In the genomic region with DNA sequence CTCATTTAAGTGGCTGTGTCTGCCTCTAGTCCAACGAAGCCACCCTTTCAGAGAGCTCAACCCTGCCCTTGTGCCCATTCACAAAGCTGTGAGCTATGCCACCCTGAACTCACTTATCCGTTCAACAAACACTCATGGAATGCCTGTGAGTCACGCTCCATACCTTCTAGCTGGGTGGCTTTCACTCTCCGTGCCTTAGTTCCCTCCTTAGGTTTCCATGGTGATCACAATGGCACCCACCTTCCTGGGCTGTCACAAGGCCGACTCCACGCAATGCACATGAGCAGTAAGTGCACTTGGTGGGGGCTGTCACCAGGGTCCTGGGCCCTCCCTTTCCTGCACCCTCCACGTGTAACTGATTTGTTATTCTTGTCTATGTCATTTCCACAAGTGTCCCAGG, we compare ENCODE assay signal across 22 cellular contexts. TPM values are rescaled to one million over a fixed set of nuclear protein-coding genes. Genes with fewer than 3 reads are reported as not detected.
DNase-seq lines count a peak whose midpoint lies in the region; ATAC-seq and TF ChIP-seq lines count a peak whose summit lies in the region.
"Had no signal": no experiment of that assay in that cellular context is flagged by ENCODE, and none has a peak within 500 bp of the region (broad histone marks: within the 10 kb centered on the region; RNA-seq: fewer than 3 reads in every experiment).

No MANE protein-coding gene starts in this region.

- no peak overlapping the region for H3K27ac ChIP-seq in IMR-90 (ENCODE audit: insufficient read depth, low read length)
- no peak overlapping the region for H3K27ac ChIP-seq in coronary artery
- H3K27ac ChIP-seq: transverse colon had no signal

- H2AK5ac ChIP-seq in IMR-90 (ENCODE audit: low read depth, low read length) = no peak overlapping the region

- BruUV-seq in Calu3 (replicated peaks; lab: Mats Ljungman, UMichigan) (no TSS peak), IMR-90 (replicated peaks; lab: Mats Ljungman, UMichigan) (no TSS peak)

- DNase-seq in Calu3 = peak; percentile 36
- no peak for DNase-seq in IMR-90
- peak; percentile 41 for DNase-seq in coronary artery (ENCODE audit: low spot score)
- DNase-seq in putamen (ENCODE audit: low spot score) = peak; percentile 62
- no peak for DNase-seq in T-helper 2 cell treated with Interferon-gamma antibody and Interleukin-4, amounts not matched to agents 5 μg/mL and 100 μg/mL, for 36 hours (ENCODE audit: low spot score)
- no peak for DNase-seq in SIG-M5 treated with dmso at 0.1 percent for 504 hours (lab: John Stamatoyannopoulos, UW; ENCODE audit: unreplicated experiment)
- no peak for DNase-seq in effector memory CD8-positive, alpha-beta T cell
- DNase-seq: activated CD8-positive, alpha-beta T cell treated with anti-CD3 and anti-CD28 coated beads for 36 hours; activated naive CD4-positive, alpha-beta T cell treated with anti-CD3 and anti-CD28 coated beads, Interleukin-2, amount 50 U/mL, for 16 hours; activated T-cell treated with anti-CD3 and anti-CD28 coated beads, Interleukin-2, amount 50 U/mL, for 1 hour; AML-193; MM.1S; SHP77 treated with DMSO at 0.1 percent for 48 hours; stimulated activated CD4-positive, alpha-beta T cell treated with anti-CD3 and anti-CD28 coated beads, Interleukin-4, amount 100 ng/mL, for 24 hours; transverse colon had no signal

- H2BK20ac ChIP-seq in IMR-90 (ENCODE audit: low read depth, low read length) = no peak overlapping the region

- no peak overlapping the region for H2AK9ac ChIP-seq in IMR-90 (replicated peaks; ENCODE audit: low read depth, low read length, poor library complexity)

- ATAC-seq in IMR-90 (ENCODE audit: low read depth) (0 out of 2 replicates have a peak, but pooled peaks have one; percentile 21), GM19463 (IDR thresholded peaks at IDR 0.05; ENCODE audit: unreplicated experiment) (no peak)
- no peak for ATAC-seq in effector memory CD8-positive, alpha-beta T cell (replicated peaks)
- ATAC-seq: activated CD8-positive, alpha-beta T cell treated with anti-CD3 and anti-CD28 coated beads for 36 hours; left lobe of liver; WTC11 had no signal

- CTCF ChIA-PET in Calu3 (lab: Charles Lee) (interaction anchor here (1.0 to 1.7 kb wide), 2 partner anchors 16 to 178 kb away, joined by 4 to 5 read pairs; no protein-coding TSS in a partner anchor), IMR-90 (lab: Yijun Ruan, JAX) (no interaction called here)

- no peak overlapping the region for H4K5ac ChIP-seq in IMR-90 (ENCODE audit: low read depth, low read length)

- H3K56ac ChIP-seq in IMR-90 (ENCODE audit: extremely low read depth, insufficient read depth, low read length) = no peak overlapping the region

- no peak overlapping the region for H3K4me2 ChIP-seq in IMR-90 (ENCODE audit: low read depth, low read length)
- H3K4me2 ChIP-seq: smooth muscle cell had no signal

- peak overlapping the region; percentile 34 for H3K4me3 Mint-ChIP-seq in Calu3 (ENCODE audit: low read depth, unreplicated experiment)
- H3K4me3 Mint-ChIP-seq in T-helper 2 cell treated with Interferon-gamma antibody and Interleukin-4, amounts not matched to agents 5 μg/mL and 100 μg/mL, for 36 hours = no peak overlapping the region
- H3K4me3 Mint-ChIP-seq in effector memory CD8-positive, alpha-beta T cell = no peak overlapping the region
- H3K4me3 Mint-ChIP-seq: activated CD8-positive, alpha-beta T cell treated with anti-CD3 and anti-CD28 coated beads for 36 hours; nephron; stimulated activated naive CD8-positive, alpha-beta T cell treated with anti-CD3 and anti-CD28 coated beads, Interleukin-15, Interleukin-2, amounts not matched to agents 100 ng/mL and 50 ng/mL, for 24 hours; T-helper 1 cell treated with Interleukin-12 subunit alpha and Interleukin-12 subunit beta and Interleukin-4 antibody, amounts not matched to agents 30 μg/mL and 1 μg/mL, for 36 hours; WTC11 had no signal

- no peak for TF ChIP-seq POLR2A in IMR-90 (IDR thresholded peaks at IDR 0.05; ENCODE audit: low read depth, low read length)

- in situ Hi-C loops in IMR-90 (cut with MboI; ENCODE audit: low sequenced_read_pairs) = no loop called here

- no peak overlapping the region for H3K18ac ChIP-seq in IMR-90 (ENCODE audit: low read depth, low read length)

- peaks cover 22% of the 10 kb centered on the region for H3K4me1 Mint-ChIP-seq in Calu3 (ENCODE audit: low read depth, unreplicated experiment)
- no peaks in the 10 kb centered on the region for H3K4me1 Mint-ChIP-seq in T-helper 2 cell treated with Interferon-gamma antibody and Interleukin-4, amounts not matched to agents 5 μg/mL and 100 μg/mL, for 36 hours (ENCODE audit: low read depth)
- H3K4me1 Mint-ChIP-seq in effector memory CD8-positive, alpha-beta T cell (ENCODE audit: low read depth in 2 of 2) = peaks cover 0 to 2% of the 10 kb centered on the region in 2 donors
- H3K4me1 Mint-ChIP-seq: nephron, WTC11 had no signal

- H4K20me1 ChIP-seq in IMR-90 (ENCODE audit: insufficient read depth, low read length) = no peaks in the 10 kb centered on the region

- H3K27ac Mint-ChIP-seq in Calu3 (ENCODE audit: unreplicated experiment) = no peak overlapping the region
- H3K27ac Mint-ChIP-seq in T-helper 2 cell treated with Interferon-gamma antibody and Interleukin-4, amounts not matched to agents 5 μg/mL and 100 μg/mL, for 36 hours = no peak overlapping the region
- no peak overlapping the region for H3K27ac Mint-ChIP-seq in effector memory CD8-positive, alpha-beta T cell
- H3K27ac Mint-ChIP-seq: activated CD8-positive, alpha-beta T cell treated with anti-CD3 and anti-CD28 coated beads for 36 hours; nephron; stimulated activated naive CD8-positive, alpha-beta T cell treated with anti-CD3 and anti-CD28 coated beads, Interleukin-15, Interleukin-2, amounts not matched to agents 100 ng/mL and 50 ng/mL, for 24 hours; T-helper 1 cell treated with Interleukin-12 subunit alpha and Interleukin-12 subunit beta and Interleukin-4 antibody, amounts not matched to agents 30 μg/mL and 1 μg/mL, for 36 hours; WTC11 had no signal

- H2BK5ac ChIP-seq in IMR-90 (ENCODE audit: low read depth, low read length, poor library complexity, severe bottlenecking) = no peak overlapping the region

- H4K8ac ChIP-seq in IMR-90 (ENCODE audit: low read depth in 2 of 2, low read length in 2 of 2) = no peak overlapping the region

- no peaks in the 10 kb centered on the region for H3K36me3 Mint-ChIP-seq in Calu3 (ENCODE audit: insufficient read depth, unreplicated experiment)
- H3K36me3 Mint-ChIP-seq in T-helper 2 cell treated with Interferon-gamma antibody and Interleukin-4, amounts not matched to agents 5 μg/mL and 100 μg/mL, for 36 hours (ENCODE audit: low read depth) = peaks cover 3% of the 10 kb centered on the region
- H3K36me3 Mint-ChIP-seq in effector memory CD8-positive, alpha-beta T cell (ENCODE audit: insufficient read depth) = peaks cover 5% of the 10 kb centered on the region

- H3K9me1 ChIP-seq in IMR-90 (ENCODE audit: insufficient read depth, low read length) = no peaks in the 10 kb centered on the region

- H3K4me3 ChIP-seq in IMR-90 (ENCODE audit: insufficient read depth, low read depth, low read length) = no peak overlapping the region
- no peak overlapping the region for H3K4me3 ChIP-seq in coronary artery
- H3K4me3 ChIP-seq: smooth muscle cell, transverse colon had no signal

- H3K27me3 Mint-ChIP-seq in Calu3 (ENCODE audit: unreplicated experiment) = no peaks in the 10 kb centered on the region
- H3K27me3 Mint-ChIP-seq in T-helper 2 cell treated with Interferon-gamma antibody and Interleukin-4, amounts not matched to agents 5 μg/mL and 100 μg/mL, for 36 hours (ENCODE audit: low read depth) = no peaks in the 10 kb centered on the region
- H3K27me3 Mint-ChIP-seq in effector memory CD8-positive, alpha-beta T cell = peaks cover 10 to 19% of the 10 kb centered on the region in 2 donors
- H3K27me3 Mint-ChIP-seq: activated CD8-positive, alpha-beta T cell treated with anti-CD3 and anti-CD28 coated beads for 36 hours; stimulated activated naive CD8-positive, alpha-beta T cell treated with anti-CD3 and anti-CD28 coated beads, Interleukin-15, Interleukin-2, amounts not matched to agents 100 ng/mL and 50 ng/mL, for 24 hours had no signal

- peaks cover 3% of the 10 kb centered on the region for H3K9me3 Mint-ChIP-seq in Calu3 (ENCODE audit: low read depth, unreplicated experiment)
- H3K9me3 Mint-ChIP-seq in T-helper 2 cell treated with Interferon-gamma antibody and Interleukin-4, amounts not matched to agents 5 μg/mL and 100 μg/mL, for 36 hours = peaks cover 21% of the 10 kb centered on the region
- H3K9me3 Mint-ChIP-seq in effector memory CD8-positive, alpha-beta T cell = peaks cover 6 to 11% of the 10 kb centered on the region in 2 donors

- no peaks in the 10 kb centered on the region for H3K36me3 ChIP-seq in IMR-90 (ENCODE audit: control insufficient read depth, insufficient read depth, low read length)
- H3K36me3 ChIP-seq: transverse colon had no signal

- H4K91ac ChIP-seq in IMR-90 (ENCODE audit: insufficient read depth, low read depth, low read length) = no peak overlapping the region

- H3K23ac ChIP-seq in IMR-90 (ENCODE audit: low read depth, low read length) = no peak overlapping the region

- no peak overlapping the region for H2AFZ ChIP-seq in IMR-90 (replicated peaks; ENCODE audit: low read length, poor library complexity)

- H3K27me3 ChIP-seq in IMR-90 (ENCODE audit: control insufficient read depth, insufficient read depth, low read length) = no peaks in the 10 kb centered on the region
- H3K27me3 ChIP-seq: transverse colon had no signal

- peaks cover 2% of the 10 kb centered on the region; the same call in 1 of the 2 replicates for H3K9me3 ChIP-seq in IMR-90 (ENCODE audit: control insufficient read depth, insufficient read depth, low read length)

- 27% methylated on average over 3 of the region's 7 CpGs; no CpG with 5 or more reads in 1 of the 2 experiments for WGBS in IMR-90 (ENCODE audit: extremely low coverage in 2 of 2, insufficient read length in 1 of 2), 2 experiments

- H3K14ac ChIP-seq in IMR-90 (replicated peaks; ENCODE audit: low read depth, low read length) = no peak overlapping the region

- no peaks in the 10 kb centered on the region for H3K4me1 ChIP-seq in IMR-90 (ENCODE audit: control insufficient read depth, insufficient read depth, low read length)
- H3K4me1 ChIP-seq: transverse colon had no signal

- no peak overlapping the region for H2BK15ac ChIP-seq in IMR-90 (ENCODE audit: low read depth, low read length)

- no peak for TF ChIP-seq RAD21 in IMR-90 (IDR thresholded peaks at IDR 0.05; ENCODE audit: low read length)

- POLR2A ChIA-PET in IMR-90 (lab: Charles Lee; ENCODE audit: unreplicated experiment) = no interaction called here

- no peak overlapping the region for H3K4ac ChIP-seq in IMR-90 (ENCODE audit: low read depth, low read length)

- H2BK120ac ChIP-seq in IMR-90 (ENCODE audit: low read depth, low read length) = no peak overlapping the region

- dilution Hi-C loops in IMR-90 (cut with HindIII; ENCODE audit: low sequenced_read_pairs, unreplicated experiment) = no loop called here

- H3K9ac ChIP-seq in IMR-90 (ENCODE audit: low read depth, low read length) = no peak overlapping the region

- no peaks in the 10 kb centered on the region for H3K79me1 ChIP-seq in IMR-90 (ENCODE audit: low read depth in 1 of 2, low read length in 2 of 2)

- intact Hi-C loops in Calu3 (cut with micrococcal nuclease; ENCODE audit: unreplicated experiment) = no loop called here
- intact Hi-C loops in IMR-90 (cut with micrococcal nuclease) = no loop called here

- no peak for TF ChIP-seq CTCF in Calu3 (IDR thresholded peaks at IDR 0.05; ENCODE audit: unreplicated experiment)
- TF ChIP-seq CTCF in IMR-90 (conservative IDR thresholded peaks at IDR 0.05; ENCODE audit: low read depth, low read length) = no peak
- TF ChIP-seq CTCF in coronary artery (IDR thresholded peaks at IDR 0.05) = no peak

RNA-seq across cellular contexts. Expression of gene PPP2R2C, which starts 37.2 kb away (rescaled TPM):
- total RNA-seq in Calu3 (2022) = 9.4 and 9.8 TPM in 2 replicates
- total RNA-seq in IMR-90 (2012; rRNA removed) = not detected in 2 replicates
- polyA plus RNA-seq in IMR-90 (2012; rRNA removed) = 0.03 TPM in 1 of 2 replicates, not detected in the other
- polyA plus RNA-seq in IMR-90 (2012; cell fraction: cytosol; rRNA removed) = 0.01 and 0.03 TPM in 2 replicates
- 0.10 and 0.11 TPM in 2 replicates for polyA plus RNA-seq in IMR-90 (2012; cell fraction: nucleus; rRNA removed; ENCODE audit: low replicate concordance)
- total RNA-seq: activated CD8-positive, alpha-beta T cell treated with anti-CD3 and anti-CD28 coated beads for 36 hours had no signal

Comparison
In these comparisons a context has a peak if more than half of its experiments do, and no peak if none do; other contexts are left out.
1. DNase-seq: peak in Calu3 (single experiment), coronary artery (single experiment) and putamen (single experiment); none in IMR-90 (single experiment), T-helper 2 cell treated with Interferon-gamma antibody and Interleukin-4, amounts not matched to agents 5 μg/mL and 100 μg/mL, for 36 hours (single experiment), SIG-M5 treated with dmso at 0.1 percent for 504 hours (single experiment) and effector memory CD8-positive, alpha-beta T cell (0 of 3).
2. RNA of gene PPP2R2C, which starts 37.2 kb away (total RNA-seq): 9.4 to 9.8 TPM in Calu3; not detected in IMR-90; every median in the first group is over 10 times any median in the second.